ENCODE assay signal across 7 cellular contexts in the genomic region with DNA sequence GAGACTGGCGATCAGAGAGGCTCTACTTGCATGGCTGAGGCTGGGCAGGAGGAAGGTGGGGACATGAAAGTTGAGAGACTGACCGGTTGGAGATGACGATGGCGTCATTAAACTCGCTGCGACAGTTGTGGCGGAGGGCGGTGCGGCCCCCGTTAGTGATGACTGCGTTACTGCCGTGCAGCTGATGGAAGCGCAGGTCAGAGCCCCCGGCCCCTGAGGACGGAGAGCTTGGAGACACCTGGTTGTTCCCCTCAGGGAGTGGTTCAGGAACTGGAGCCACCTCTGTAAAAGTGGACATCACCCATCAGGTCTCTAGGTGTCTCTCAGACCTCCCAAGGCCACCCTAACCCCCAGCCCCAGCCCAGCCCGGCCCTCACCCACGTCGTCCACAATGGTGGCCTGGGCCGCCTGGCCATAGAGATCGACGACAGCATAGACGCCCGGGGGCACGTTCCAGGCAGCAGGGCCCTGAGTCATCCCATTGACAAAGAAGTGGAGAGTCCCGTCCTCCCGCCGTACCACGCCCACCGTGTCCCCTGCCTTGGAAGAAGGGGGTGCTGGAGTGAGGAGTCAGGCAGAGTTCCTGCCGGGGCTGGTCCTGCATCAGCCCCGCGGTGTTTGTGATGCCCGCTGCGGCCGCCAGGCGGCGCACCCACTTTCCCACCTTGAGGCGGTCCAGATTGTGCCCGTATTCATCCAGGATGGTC. TPM values are rescaled to one million over a fixed set of nuclear protein-coding genes. Genes with fewer than 3 reads are reported as not detected.
DNase-seq lines count a peak whose midpoint lies in the region; FAIRE-seq lines count a peak whose summit lies in the region.
"Had no signal": no experiment of that assay in that cellular context is flagged by ENCODE, and none has a peak within 500 bp of the region (broad histone marks: within the 10 kb centered on the region; RNA-seq: fewer than 3 reads in every experiment).

No MANE protein-coding gene starts in this region.

- H3K27me3 ChIP-seq in small intestine (ENCODE audit: control insufficient read depth in 2 of 2, insufficient read depth in 2 of 2, low read length in 2 of 2): no peaks in the 10 kb centered on the region

- 65 to 66% (median 66%) methylated on average over 38 to 39 of the region's 39 CpGs for WGBS in small intestine, 3 donors

- no peak overlapping the region for H3K27ac ChIP-seq in small intestine (ENCODE audit: low read depth in 1 of 2, low read length in 1 of 2)

- H3K36me3 ChIP-seq in small intestine (ENCODE audit: control insufficient read depth in 2 of 2, insufficient read depth in 2 of 2, low read length in 2 of 2): peaks cover 5 to 8% of the 10 kb centered on the region in 2 donors

- no peak overlapping the region for H3K4me3 ChIP-seq in small intestine (ENCODE audit: low read depth in 1 of 2, low read length in 2 of 2)
- H3K4me3 ChIP-seq: HAP-1 had no signal

- FAIRE-seq in small intestine (lab: Jason Lieb, UNC): no peak

- no peaks in the 10 kb centered on the region for H3K9me3 ChIP-seq in small intestine (ENCODE audit: control insufficient read depth, low read depth)
- H3K9me3 ChIP-seq: HAP-1 had no signal

- intact Hi-C loops in posterior vena cava (cut with DNase I): no loop called here

- DNase-seq in CD1c-positive myeloid dendritic cell (ENCODE audit: extremely low spot score) (peak; percentile 61), T-helper 1 cell (peak in 4 of 5 donors; percentile 46 to 57 (median 48)), small intestine (peak; percentile 28), NCI-H146 treated with DMSO at 0.1 percent for 48 hours (lab: John Stamatoyannopoulos, UW; ENCODE audit: unreplicated experiment) (no peak), posterior vena cava (ENCODE audit: low spot score) (no peak)
- peak; percentile 52 for DNase-seq in effector CD8-positive, alpha-beta T cell (lab: John Stamatoyannopoulos, UW)

- peaks cover 0 to 2% of the 10 kb centered on the region in 2 donors for H3K4me1 ChIP-seq in small intestine (ENCODE audit: control insufficient read depth in 2 of 2, insufficient read depth in 1 of 2, low read depth in 1 of 2, low read length in 1 of 2)

RNA-seq across cellular contexts. Expression of a gene that starts 5.3 kb away (rescaled TPM):
- polyA plus RNA-seq in small intestine: 10 to 100 TPM; 14.3 to 36.9 (median 22.1) TPM
- 10 to 100 TPM; 20.0 to 22.8 TPM for total RNA-seq in posterior vena cava

RNA-seq across cellular contexts. Expression of a gene that starts 8.7 kb away (rescaled TPM):
- polyA plus RNA-seq in small intestine: 100 to 1,000 TPM in 2 of 3 donors, 10 to 100 TPM in 1; 62.5 to 152 (median 110) TPM
- 10 to 100 TPM; 47.0 to 47.9 TPM for total RNA-seq in posterior vena cava

RNA-seq across cellular contexts. Expression of a gene that starts 12.4 kb away (rescaled TPM):
- polyA plus RNA-seq in small intestine: 10 to 100 TPM in 1 of 3 donors, 1 to 10 TPM in 2; 3.8 to 43.5 (median 9.1) TPM
- total RNA-seq in posterior vena cava: 10 to 100 TPM; 11.9 to 15.2 TPM

RNA-seq across cellular contexts. Expression of a gene that starts 16.5 kb away (rescaled TPM):
- 100 to 1,000 TPM; 338 to 606 (median 342) TPM for polyA plus RNA-seq in small intestine
- 100 to 1,000 TPM; 275 to 328 TPM for total RNA-seq in posterior vena cava

RNA-seq across cellular contexts. Expression of a gene that starts 28.1 kb away (rescaled TPM):
- polyA plus RNA-seq in small intestine: 1 to 10 TPM; 6.0 to 8.6 (median 7.9) TPM
- 10 to 100 TPM in 1 of 2 donors, 1 to 10 TPM in 1; 8.8 to 10.0 TPM for total RNA-seq in posterior vena cava

Comparison
In these comparisons a context has a peak if more than half of its experiments do, and no peak if none do; other contexts are left out.
1. DNase-seq: peak in CD1c-positive myeloid dendritic cell (single experiment), T-helper 1 cell (4 of 5), effector CD8-positive, alpha-beta T cell (single experiment) and small intestine (single experiment); none in NCI-H146 treated with DMSO at 0.1 percent for 48 hours (single experiment) and posterior vena cava (single experiment).